Comparison of ENCODE assay signal across 23 cellular contexts in genomic region chr6:32214126-32214525, GRCh38.
"Had no signal": no experiment of that assay in that cellular context is flagged by ENCODE, and none has a peak within 500 bp of the region (broad histone marks: within the 10 kb centered on the region; RNA-seq: fewer than 3 reads in every experiment).

No MANE protein-coding gene starts in this region.

- H3K36me3 ChIP-seq: prostate gland, right lobe of liver, spleen, tibial nerve, upper lobe of right lung, vagina had no signal

- H3K27me3 Mint-ChIP-seq: stimulated activated naive CD8-positive, alpha-beta T cell treated with anti-CD3 and anti-CD28 coated beads, Interleukin-15, amount 100 ng/mL, for 72 hours had no signal

- ATAC-seq: left cardiac atrium; lower lobe of right lung; right lobe of liver; stimulated activated naive CD8-positive, alpha-beta T cell treated with anti-CD3 and anti-CD28 coated beads, Interleukin-15, amount 100 ng/mL, for 72 hours; upper lobe of right lung had no signal

- H3K27ac Mint-ChIP-seq: endodermal cell; nephron; stimulated activated naive B cell treated with anti-CD40 and anti-IgM and Interleukin-4, amounts not matched to agents 10 μg/mL and 1 μg/mL and 100 μg/mL, for 72 hours had no signal

- H3K4me3 ChIP-seq: hepatocyte, left ventricle myocardium inferior, lower lobe of right lung, prostate gland, right lobe of liver, spleen, testis, tibial nerve, upper lobe of right lung, vagina had no signal

- H3K4me1 Mint-ChIP-seq: endodermal cell; nephron; stimulated activated naive CD8-positive, alpha-beta T cell treated with anti-CD3 and anti-CD28 coated beads, Interleukin-15, amount 100 ng/mL, for 72 hours had no signal

- H3K36me3 Mint-ChIP-seq: stimulated activated naive B cell treated with anti-CD40 and anti-IgM and Interleukin-4, amounts not matched to agents 10 μg/mL and 1 μg/mL and 100 μg/mL, for 72 hours had no signal

- DNase-seq: effector CD4-positive, alpha-beta T cell; endodermal cell; foreskin melanocyte; kidney; left cardiac atrium; left ventricle myocardium inferior; lower lobe of right lung; mesenchymal stem cell; midbrain; spleen; stimulated activated CD4-positive, alpha-beta T cell treated with anti-CD3 and anti-CD28 coated beads, Interleukin-15, amount 100 ng/mL, for 24 hours; stimulated activated CD4-positive, alpha-beta T cell treated with anti-CD3 and anti-CD28 coated beads, Interleukin-1b, Interleukin-23, amount 100 ng/mL, for 48 hours; stimulated activated CD4-positive, alpha-beta T cell treated with anti-CD3 and anti-CD28 coated beads, Interleukin-4, amount 100 ng/mL, for 24 hours; stimulated activated naive B cell treated with anti-CD40 and anti-IgM and Interleukin-4, amounts not matched to agents 10 μg/mL and 1 μg/mL and 100 μg/mL, for 72 hours; stimulated activated naive CD8-positive, alpha-beta T cell treated with anti-CD3 and anti-CD28 coated beads, Interleukin-15, amount 100 ng/mL, for 72 hours; testis; upper lobe of right lung had no signal

- H3K4me3 Mint-ChIP-seq: endodermal cell; nephron; stimulated activated naive B cell treated with anti-CD40 and anti-IgM and Interleukin-4, amounts not matched to agents 10 μg/mL and 1 μg/mL and 100 μg/mL, for 72 hours; stimulated activated naive CD8-positive, alpha-beta T cell treated with anti-CD3 and anti-CD28 coated beads, Interleukin-15, amount 100 ng/mL, for 72 hours had no signal

- H3K9me3 Mint-ChIP-seq: endodermal cell; nephron; stimulated activated naive B cell treated with anti-CD40 and anti-IgM and Interleukin-4, amounts not matched to agents 10 μg/mL and 1 μg/mL and 100 μg/mL, for 72 hours; stimulated activated naive CD8-positive, alpha-beta T cell treated with anti-CD3 and anti-CD28 coated beads, Interleukin-15, amount 100 ng/mL, for 72 hours had no signal

- H3K27me3 ChIP-seq: hepatocyte, right lobe of liver, spleen, testis, tibial nerve, upper lobe of right lung, vagina had no signal
